8 cellular contexts compared by ENCODE assay signal in genomic region chr18:26468931-26469340, GRCh38.
A peak's percentile ranks its signal among the peaks of the same experiment; 100 is the strongest.
DNase-seq lines count a peak whose midpoint lies in the region; ATAC-seq and TF ChIP-seq lines count a peak whose summit lies in the region.

No MANE protein-coding gene starts in this region.

- peak; percentile 96 for TF ChIP-seq EP300 in Ishikawa (IDR thresholded peaks at IDR 0.05; ENCODE audit: borderline replicate concordance)

- peak; percentile 44 for DNase-seq in Daoy (ENCODE audit: low read depth)
- no peak for DNase-seq in RWPE2 (ENCODE audit: low spot score)
- DNase-seq in iPS-NIHi11 (ENCODE audit: low spot score) = peak; percentile 72
- no peak for DNase-seq in G401 (ENCODE audit: low spot score)
- DNase-seq in stimulated activated naive CD4-positive, alpha-beta T cell (lab: John Stamatoyannopoulos, UW) = no peak
- DNase-seq in lower leg skin (ENCODE audit: low spot score in 2 of 2) = no peak

- H3K27me3 ChIP-seq in RWPE2 (ENCODE audit: insufficient read depth, poor library complexity, severe bottlenecking) = no peaks in the 10 kb centered on the region

- H3K4me3 ChIP-seq in RWPE2 (ENCODE audit: severe bottlenecking) = no peak overlapping the region
- H3K4me3 ChIP-seq in lower leg skin (ENCODE audit: low read depth, poor library complexity, severe bottlenecking) = no peak overlapping the region

- peak; percentile 48 for TF ChIP-seq RAD21 in Ishikawa (IDR thresholded peaks at IDR 0.05; ENCODE audit: low read depth)

- peaks cover 8% of the 10 kb centered on the region for H3K4me1 ChIP-seq in RWPE2 (ENCODE audit: insufficient read depth, poor library complexity, severe bottlenecking)

- H3K27ac ChIP-seq in RWPE2 (ENCODE audit: poor library complexity, severe bottlenecking) = peak overlapping the region; percentile 24

- ATAC-seq in GM21381 (IDR thresholded peaks at IDR 0.05; ENCODE audit: unreplicated experiment) (peak; percentile 51), RWPE2 (ENCODE audit: low read depth) (peak; percentile 81)

- TF ChIP-seq CTCF in RWPE2 (IDR thresholded peaks at IDR 0.05; ENCODE audit: poor library complexity, severe bottlenecking) = peak; percentile 65
- no peak for TF ChIP-seq CTCF in lower leg skin (IDR thresholded peaks at IDR 0.05)

- no peak for TF ChIP-seq POLR2A in lower leg skin (IDR thresholded peaks at IDR 0.05)

- peaks cover 26% of the 10 kb centered on the region for H3K36me3 ChIP-seq in RWPE2 (ENCODE audit: low read depth)

- no peaks in the 10 kb centered on the region for H3K9me3 ChIP-seq in RWPE2 (ENCODE audit: severe bottlenecking)

- in situ Hi-C loops in G401 (cut with HindIII; ENCODE audit: low sequenced_read_pairs) = no loop called here

- WGBS in lower leg skin, 2 donors = 60 to 78% methylated on average over 4 of the region's 4 CpGs

- intact Hi-C loops in lower leg skin (cut with DNase I; ENCODE audit: low total_unique reads) = no loop called here

TF ChIP-seq in Ishikawa, 13 proteins besides CTCF, POLR2A, EP300 and RAD21:
- TF ChIP-seq ZBTB7A (IDR thresholded peaks at IDR 0.05; ENCODE audit: low read depth) = peak; percentile 62
- peak; percentile 91 for TF ChIP-seq TEAD4 (IDR thresholded peaks at IDR 0.05)
- TF ChIP-seq REST (IDR thresholded peaks at IDR 0.05; ENCODE audit: low read depth) = no peak
- TF ChIP-seq YY1 (IDR thresholded peaks at IDR 0.05; ENCODE audit: low read depth) = no peak
- peak; percentile 26; the same call in 1 of the 2 replicates for TF ChIP-seq CEBPB (IDR thresholded peaks at IDR 0.05)
- peak; percentile 42; the same call in 1 of the 2 replicates for TF ChIP-seq MAX (IDR thresholded peaks at IDR 0.05)
- no peak for TF ChIP-seq TAF1 (IDR thresholded peaks at IDR 0.05; ENCODE audit: low read depth)
- peak; percentile 73 for TF ChIP-seq NFIC (IDR thresholded peaks at IDR 0.05)
- peak; percentile 97 for TF ChIP-seq TCF12 (IDR thresholded peaks at IDR 0.05; ENCODE audit: low read depth)
- TF ChIP-seq CREB1 (IDR thresholded peaks at IDR 0.05; ENCODE audit: low read depth) = no peak; the same call in 1 of the 2 replicates
- TF ChIP-seq USF1 (IDR thresholded peaks at IDR 0.05) = no peak
- TF ChIP-seq EGR1 (IDR thresholded peaks at IDR 0.05) = peak; percentile 58
- peak; percentile 93 for TF ChIP-seq FOXM1 (IDR thresholded peaks at IDR 0.05; ENCODE audit: borderline replicate concordance, low read depth)

Comparison
In these comparisons a context has a peak if more than half of its experiments do, and no peak if none do; other contexts are left out.
1. DNase-seq: peak in Daoy (single experiment) and iPS-NIHi11 (single experiment); none in RWPE2 (single experiment), G401 (single experiment), stimulated activated naive CD4-positive, alpha-beta T cell (0 of 6) and lower leg skin (0 of 2).